ENCODE assay signal across 13 cellular contexts in the genomic region with DNA sequence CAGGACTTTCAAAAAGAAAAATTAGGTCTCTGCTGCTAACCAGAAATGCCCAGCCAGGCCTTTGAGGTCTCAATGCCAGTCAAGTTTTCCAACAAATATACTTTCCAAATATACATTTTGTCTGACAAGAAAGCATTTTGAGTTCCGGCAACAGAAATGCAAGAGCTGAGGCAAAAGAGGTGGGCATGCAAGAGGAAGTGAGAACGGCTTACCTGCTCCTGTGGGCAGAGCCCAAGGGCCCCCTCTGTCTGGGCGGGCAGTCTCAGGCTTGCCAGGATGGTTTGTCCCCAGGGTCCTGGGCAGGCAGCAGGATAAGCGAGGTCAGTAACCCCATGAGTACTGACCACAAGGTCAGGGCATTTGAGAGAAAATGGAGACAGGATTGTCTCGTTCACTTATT.
"Had no signal": no experiment of that assay in that cellular context is flagged by ENCODE, and none has a peak within 500 bp of the region (broad histone marks: within the 10 kb centered on the region; RNA-seq: fewer than 3 reads in every experiment).

No MANE protein-coding gene starts in this region.

- H3K9me3 Mint-ChIP-seq: activated naive CD4-positive, alpha-beta T cell treated with anti-CD3 and anti-CD28 coated beads for 36 hours; activated T-helper 2 cell treated with anti-CD3 and anti-CD28 coated beads, Interferon-gamma antibody, Interleukin-2, Interleukin-4, amounts not matched to agents 10 μg/mL and 5 μg/mL and 100 μg/mL, durations not matched to agents 14 hours and 24 hours and 36 hours; nephron had no signal

- H3K4me3 ChIP-seq: body of pancreas, colonic mucosa, transverse colon had no signal

- H3K27ac Mint-ChIP-seq: activated naive CD4-positive, alpha-beta T cell treated with anti-CD3 and anti-CD28 coated beads for 36 hours; activated T-helper 2 cell treated with anti-CD3 and anti-CD28 coated beads, Interferon-gamma antibody, Interleukin-2, Interleukin-4, amounts not matched to agents 10 μg/mL and 5 μg/mL and 100 μg/mL, durations not matched to agents 14 hours and 24 hours and 36 hours; nephron had no signal

- H3K9me3 ChIP-seq: body of pancreas, colonic mucosa, transverse colon had no signal

- H3K4me3 Mint-ChIP-seq: activated CD8-positive, alpha-beta memory T cell treated with anti-CD3 and anti-CD28 coated beads, Interleukin-2, amount 10 ng/mL, durations not matched to agents 7 days and 5 days; activated naive CD4-positive, alpha-beta T cell treated with anti-CD3 and anti-CD28 coated beads for 36 hours; nephron had no signal

- H3K27me3 ChIP-seq: body of pancreas, colonic mucosa had no signal

- H3K27ac ChIP-seq: body of pancreas, colonic mucosa, transverse colon had no signal

- ATAC-seq: body of pancreas had no signal

- H3K4me1 ChIP-seq: body of pancreas, colonic mucosa, transverse colon had no signal

- H3K36me3 ChIP-seq: colonic mucosa, transverse colon had no signal

- DNase-seq: activated CD4-positive, CD25-positive, alpha-beta regulatory T cell; activated T-cell treated with anti-CD3 and anti-CD28 coated beads, Interleukin-2, amount 50 U/mL, for 1 hour; central memory CD4-positive, alpha-beta T cell; colonic mucosa; hippocampal formation; substantia nigra; transverse colon had no signal

- FAIRE-seq: endometrium had no signal
